Comparison of ENCODE assay signal across 8 cellular contexts in genomic region chr5:132258102-132259060, GRCh38. TPM values are rescaled to one million over a fixed set of nuclear protein-coding genes. Genes with fewer than 3 reads are reported as not detected.
DNase-seq lines count a peak whose midpoint lies in the region; ATAC-seq and TF ChIP-seq lines count a peak whose summit lies in the region.

No MANE protein-coding gene starts in this region.

- no peak overlapping the region for H3K27ac Mint-ChIP-seq in WTC11
- no peak overlapping the region for H3K27ac Mint-ChIP-seq in activated T-cell treated with anti-CD3 and anti-CD28 coated beads, Interleukin-2, amount 50 U/mL, for 72 hours

- intact Hi-C loops in prostate gland (cut with DNase I), result loop anchor here (5.0 to 10.0 kb wide), 2 partner anchors 41 to 236 kb away; partner anchors contain the start of gene IRF1

- POLR2A ChIA-PET in WTC11 (lab: Charles Lee), result no interaction called here

- DNase-seq in EL, result peak; percentile 58
- DNase-seq in WTC11 (ENCODE audit: low spot score), result no peak
- peak; percentile 44 for DNase-seq in glomerular visceral epithelial cell (ENCODE audit: extremely low spot score)
- DNase-seq in prostate gland (ENCODE audit: low spot score), result no peak
- DNase-seq in NAMALWA (ENCODE audit: low spot score), result no peak
- DNase-seq in activated T-cell treated with anti-CD3 and anti-CD28 coated beads, Interleukin-2, amount 50 U/mL, for 72 hours, result no peak

- peak; percentile 29 for TF ChIP-seq POLR2A in prostate gland (IDR thresholded peaks at IDR 0.05)

- peak overlapping the region; percentile 88 to 91 for H3K27ac ChIP-seq in prostate gland

- peaks cover 9% of the 10 kb centered on the region for H3K4me1 Mint-ChIP-seq in WTC11
- H3K4me1 Mint-ChIP-seq in activated T-cell treated with anti-CD3 and anti-CD28 coated beads, Interleukin-2, amount 50 U/mL, for 72 hours (ENCODE audit: low read depth), result peaks cover 39% of the 10 kb centered on the region

- H3K9me3 ChIP-seq in prostate gland, result no peaks in the 10 kb centered on the region

- no peak for ATAC-seq in WTC11
- no peak for ATAC-seq in GM21825 (IDR thresholded peaks at IDR 0.05; ENCODE audit: unreplicated experiment)
- no peak for ATAC-seq in HG03520 (IDR thresholded peaks at IDR 0.05; ENCODE audit: unreplicated experiment)
- ATAC-seq in activated T-cell treated with anti-CD3 and anti-CD28 coated beads, Interleukin-2, amount 50 U/mL, for 72 hours (replicated peaks in 1 of 2), result no peak

- no peaks in the 10 kb centered on the region for H3K36me3 Mint-ChIP-seq in WTC11
- no peaks in the 10 kb centered on the region for H3K36me3 Mint-ChIP-seq in activated T-cell treated with anti-CD3 and anti-CD28 coated beads, Interleukin-2, amount 50 U/mL, for 72 hours (ENCODE audit: insufficient read depth in 2 of 2)

- 23% methylated on average over 19 of the region's 19 CpGs for WGBS in prostate gland

- H3K4me1 ChIP-seq in prostate gland (replicated peaks), result peaks cover 10% of the 10 kb centered on the region

- H3K27me3 ChIP-seq in prostate gland (replicated peaks; ENCODE audit: insufficient read depth), result no peaks in the 10 kb centered on the region

- peak overlapping the region; percentile 64 for H3K4me3 Mint-ChIP-seq in WTC11
- peak overlapping the region in 1 of 2 donors; percentile 29 for H3K4me3 Mint-ChIP-seq in activated T-cell treated with anti-CD3 and anti-CD28 coated beads, Interleukin-2, amount 50 U/mL, for 72 hours

- peaks cover 20% of the 10 kb centered on the region for H3K27me3 Mint-ChIP-seq in WTC11 (ENCODE audit: low read depth)
- H3K27me3 Mint-ChIP-seq in activated T-cell treated with anti-CD3 and anti-CD28 coated beads, Interleukin-2, amount 50 U/mL, for 72 hours (ENCODE audit: low read depth), result peaks cover 15% of the 10 kb centered on the region

- peak overlapping the region; percentile 59 to 75 for H3K4me3 ChIP-seq in prostate gland

- CTCF ChIA-PET in WTC11 (lab: Charles Lee), result interaction anchor here (1.2 to 2.8 kb wide), 4 partner anchors 14 to 31 kb away, joined by 3 to 12 read pairs (median 11); partner anchors contain the start of gene P4HA2

- no peaks in the 10 kb centered on the region for H3K9me3 Mint-ChIP-seq in WTC11
- no peaks in the 10 kb centered on the region for H3K9me3 Mint-ChIP-seq in activated T-cell treated with anti-CD3 and anti-CD28 coated beads, Interleukin-2, amount 50 U/mL, for 72 hours

- TF ChIP-seq CTCF in WTC11 (IDR thresholded peaks at IDR 0.05) (no peak), prostate gland (IDR thresholded peaks at IDR 0.05) (no peak)

- H3K36me3 ChIP-seq in prostate gland, result no peaks in the 10 kb centered on the region

TF ChIP-seq in WTC11, 78 proteins besides CTCF, POLR2A, EP300 and RAD21:
- TF ChIP-seq GABPB1 (CRISPR knock-in tag; IDR thresholded peaks at IDR 0.05) (no peak), NR3C1 (CRISPR knock-in tag; conservative IDR thresholded peaks at IDR 0.05; ENCODE audit: low read depth) (no peak), ZNF416 (CRISPR knock-in tag; IDR thresholded peaks at IDR 0.05) (no peak), HMGA2 (CRISPR knock-in tag; IDR thresholded peaks at IDR 0.05) (no peak), ZNF263 (CRISPR knock-in tag; IDR thresholded peaks at IDR 0.05; ENCODE audit: low read depth) (no peak), ZNF396 (CRISPR knock-in tag; IDR thresholded peaks at IDR 0.05; ENCODE audit: borderline replicate concordance) (no peak), E2F1 (CRISPR knock-in tag; IDR thresholded peaks at IDR 0.05) (no peak), GRHL2 (CRISPR knock-in tag; IDR thresholded peaks at IDR 0.05; ENCODE audit: insufficient replicate concordance, severe bottlenecking) (no peak), ZNF425 (CRISPR knock-in tag; conservative IDR thresholded peaks at IDR 0.05) (no peak), NR2C2 (CRISPR knock-in tag; IDR thresholded peaks at IDR 0.05) (no peak)
- TF ChIP-seq, protein P1, sequence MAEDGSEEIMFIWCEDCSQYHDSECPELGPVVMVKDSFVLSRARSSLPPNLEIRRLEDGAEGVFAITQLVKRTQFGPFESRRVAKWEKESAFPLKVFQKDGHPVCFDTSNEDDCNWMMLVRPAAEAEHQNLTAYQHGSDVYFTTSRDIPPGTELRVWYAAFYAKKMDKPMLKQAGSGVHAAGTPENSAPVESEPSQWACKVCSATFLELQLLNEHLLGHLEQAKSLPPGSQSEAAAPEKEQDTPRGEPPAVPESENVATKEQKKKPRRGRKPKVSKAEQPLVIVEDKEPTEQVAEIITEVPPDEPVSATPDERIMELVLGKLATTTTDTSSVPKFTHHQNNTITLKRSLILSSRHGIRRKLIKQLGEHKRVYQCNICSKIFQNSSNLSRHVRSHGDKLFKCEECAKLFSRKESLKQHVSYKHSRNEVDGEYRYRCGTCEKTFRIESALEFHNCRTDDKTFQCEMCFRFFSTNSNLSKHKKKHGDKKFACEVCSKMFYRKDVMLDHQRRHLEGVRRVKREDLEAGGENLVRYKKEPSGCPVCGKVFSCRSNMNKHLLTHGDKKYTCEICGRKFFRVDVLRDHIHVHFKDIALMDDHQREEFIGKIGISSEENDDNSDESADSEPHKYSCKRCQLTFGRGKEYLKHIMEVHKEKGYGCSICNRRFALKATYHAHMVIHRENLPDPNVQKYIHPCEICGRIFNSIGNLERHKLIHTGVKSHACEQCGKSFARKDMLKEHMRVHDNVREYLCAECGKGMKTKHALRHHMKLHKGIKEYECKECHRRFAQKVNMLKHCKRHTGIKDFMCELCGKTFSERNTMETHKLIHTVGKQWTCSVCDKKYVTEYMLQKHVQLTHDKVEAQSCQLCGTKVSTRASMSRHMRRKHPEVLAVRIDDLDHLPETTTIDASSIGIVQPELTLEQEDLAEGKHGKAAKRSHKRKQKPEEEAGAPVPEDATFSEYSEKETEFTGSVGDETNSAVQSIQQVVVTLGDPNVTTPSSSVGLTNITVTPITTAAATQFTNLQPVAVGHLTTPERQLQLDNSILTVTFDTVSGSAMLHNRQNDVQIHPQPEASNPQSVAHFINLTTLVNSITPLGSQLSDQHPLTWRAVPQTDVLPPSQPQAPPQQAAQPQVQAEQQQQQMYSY (CRISPR knock-in tag; IDR thresholded peaks at IDR 0.05), result no peak
TF ChIP-seq in WTC11: peak in this region for 0.

RNA-seq across cellular contexts. Expression of gene PDLIM4, which starts 0.9 kb away (rescaled TPM):
- total RNA-seq in WTC11 (2021) (10.6 to 15.2 TPM (median 11.4 TPM) in 3 replicates), prostate gland (10 to 100 TPM; 35.9 to 50.2 TPM)
- total RNA-seq in activated T-cell treated with anti-CD3 and anti-CD28 coated beads, Interleukin-2, amount 50 U/mL, for 72 hours, result 1 to 10 TPM in 1 of 2 donors, under 1 TPM in 1; 0.79 to 1.2 TPM

RNA-seq across cellular contexts. Expression of gene P4HA2, which starts 30.7 kb away (rescaled TPM):
- total RNA-seq in WTC11 (2021), result 15.1 to 19.0 TPM (median 17.8 TPM) in 3 replicates
- total RNA-seq in prostate gland, result 10 to 100 TPM; 16.8 to 18.0 TPM
- 1 to 10 TPM; 3.2 to 5.9 TPM for total RNA-seq in activated T-cell treated with anti-CD3 and anti-CD28 coated beads, Interleukin-2, amount 50 U/mL, for 72 hours

RNA-seq across cellular contexts. Expression of gene SLC22A4, which starts 35.8 kb away (rescaled TPM):
- total RNA-seq in WTC11 (2021), result 0.34 to 0.50 TPM (median 0.35 TPM) in 3 replicates
- 1 to 10 TPM; 5.5 to 8.2 TPM for total RNA-seq in prostate gland
- 1 to 10 TPM; 1.8 to 2.9 TPM for total RNA-seq in activated T-cell treated with anti-CD3 and anti-CD28 coated beads, Interleukin-2, amount 50 U/mL, for 72 hours

Comparison
In these comparisons a context has a peak if more than half of its experiments do, and no peak if none do; other contexts are left out.
1. DNase-seq: peak in EL (single experiment) and glomerular visceral epithelial cell (single experiment); none in WTC11 (single experiment), prostate gland (single experiment), NAMALWA (single experiment) and activated T-cell treated with anti-CD3 and anti-CD28 coated beads, Interleukin-2, amount 50 U/mL, for 72 hours (0 of 2).